In genomic region chr7:158740657-158741293, GRCh38 we compare ENCODE assay signal across 1 cellular context.
TF ChIP-seq lines count a peak whose summit lies in the region.

No MANE protein-coding gene starts in this region.

TF ChIP-seq in K562, 482 proteins besides CTCF, POLR2A, EP300 and RAD21 (continued from another document and continues in another):
- 0 out of 2 replicates have a peak, but pooled peaks have one; percentile 11 for TF ChIP-seq KHSRP (IDR thresholded peaks at IDR 0.05)
- no peak for TF ChIP-seq ZNF655 (CRISPR knock-in tag; IDR thresholded peaks at IDR 0.05)
- peak; percentile 89 for TF ChIP-seq JUN (IDR thresholded peaks at IDR 0.05; ENCODE audit: borderline replicate concordance, low read depth, low read length)
- TF ChIP-seq JUN (CRISPR knock-in tag; IDR thresholded peaks at IDR 0.05; ENCODE audit: borderline replicate concordance): peak; percentile 40; the same call in 1 of the 2 replicates
- peak; percentile 71 for TF ChIP-seq HDAC3 (IDR thresholded peaks at IDR 0.05; ENCODE audit: borderline replicate concordance, partially characterized antibody)
- TF ChIP-seq FOXP1 (CRISPR knock-in tag; IDR thresholded peaks at IDR 0.05): no peak
- TF ChIP-seq ARID1B (IDR thresholded peaks at IDR 0.05): peak; percentile 97
- TF ChIP-seq ZKSCAN3 (CRISPR knock-in tag; IDR thresholded peaks at IDR 0.05): no peak
- TF ChIP-seq ZNF639 (CRISPR knock-in tag; conservative IDR thresholded peaks at IDR 0.05 in 1 of 2, IDR thresholded peaks at IDR 0.05 in 1 of 2): peak in 1 of 2 experiments; percentile 74; a peak in 1 of 4 replicates
- no peak for TF ChIP-seq ID3 (CRISPR knock-in tag; IDR thresholded peaks at IDR 0.05)
- peak; percentile 87 for TF ChIP-seq ID3 (tag; IDR thresholded peaks at IDR 0.05)
- TF ChIP-seq SMARCA4 (IDR thresholded peaks at IDR 0.05): peak; percentile 96
- peak; percentile 56; the same call in 1 of the 2 replicates for TF ChIP-seq HDAC2 (IDR thresholded peaks at IDR 0.05)
- no peak for TF ChIP-seq BCLAF1 (IDR thresholded peaks at IDR 0.05; ENCODE audit: borderline replicate concordance in 1 of 2, control insufficient read depth in 1 of 2, low read depth in 2 of 2, low read length in 1 of 2)
- no peak for TF ChIP-seq NR1H2 (CRISPR knock-in tag; IDR thresholded peaks at IDR 0.05)
- TF ChIP-seq ZNF175 (CRISPR knock-in tag; IDR thresholded peaks at IDR 0.05; ENCODE audit: low read depth): 0 out of 2 replicates have a peak, but pooled peaks have one; percentile 30
- TF ChIP-seq DEAF1 (CRISPR knock-in tag; IDR thresholded peaks at IDR 0.05): no peak
- TF ChIP-seq CHD1 (IDR thresholded peaks at IDR 0.05; ENCODE audit: low read length): no peak
- TF ChIP-seq KLF16 (IDR thresholded peaks at IDR 0.05): peak; percentile 58; the same call in 1 of the 2 replicates
- TF ChIP-seq SIX5 (IDR thresholded peaks at IDR 0.05; ENCODE audit: borderline replicate concordance in 1 of 2, insufficient read depth in 1 of 2, low read depth in 1 of 2, low read length in 2 of 2): no peak
- TF ChIP-seq THAP7 (CRISPR knock-in tag; IDR thresholded peaks at IDR 0.05): no peak
- TF ChIP-seq U2AF2 (optimal IDR thresholded peaks at IDR 0.05; ENCODE audit: low read depth, low read length): no peak
- TF ChIP-seq TEAD4 (IDR thresholded peaks at IDR 0.05; ENCODE audit: low read length): peak; percentile 89
- no peak for TF ChIP-seq TEAD4 (CRISPR knock-in tag; IDR thresholded peaks at IDR 0.05; ENCODE audit: borderline replicate concordance)
- peak; percentile 66 for TF ChIP-seq MTA2 (IDR thresholded peaks at IDR 0.05; ENCODE audit: low read depth)
- TF ChIP-seq NR2C1 (IDR thresholded peaks at IDR 0.05): peak; percentile 48; the same call in 1 of the 2 replicates
- peak; percentile 44 for TF ChIP-seq NR2C1 (tag; IDR thresholded peaks at IDR 0.05)
- no peak for TF ChIP-seq NR0B1 (IDR thresholded peaks at IDR 0.05; ENCODE audit: partially characterized antibody)
- TF ChIP-seq SNAPC5 (CRISPR knock-in tag; IDR thresholded peaks at IDR 0.05): no peak
- no peak for TF ChIP-seq E2F5 (CRISPR knock-in tag; IDR thresholded peaks at IDR 0.05)
- TF ChIP-seq TCF3 (CRISPR knock-in tag; IDR thresholded peaks at IDR 0.05): peak; percentile 93
- TF ChIP-seq RBBP5 (IDR thresholded peaks at IDR 0.05; ENCODE audit: borderline replicate concordance, insufficient read depth, low read length, poor library complexity, severe bottlenecking): peak; percentile 46
- no peak for TF ChIP-seq STAG1 (CRISPR knock-in tag; IDR thresholded peaks at IDR 0.05; ENCODE audit: borderline replicate concordance)
- TF ChIP-seq ARID3A (IDR thresholded peaks at IDR 0.05; ENCODE audit: borderline replicate concordance, low read depth, low read length): peak; percentile 68; the same call in 1 of the 2 replicates
- peak; percentile 65 for TF ChIP-seq ZFX (CRISPR knock-in tag; IDR thresholded peaks at IDR 0.05)
- no peak for TF ChIP-seq PHF21A (IDR thresholded peaks at IDR 0.05; ENCODE audit: borderline replicate concordance, low read depth)
- peak; percentile 93 for TF ChIP-seq CBFA2T2 (conservative IDR thresholded peaks at IDR 0.05)
- TF ChIP-seq UBTF (IDR thresholded peaks at IDR 0.05; ENCODE audit: borderline replicate concordance in 1 of 2, low read depth in 2 of 2, low read length in 2 of 2): peak in 1 of 2 experiments; percentile 78; a peak in 1 of 4 replicates
- no peak for TF ChIP-seq PTRF (tag; IDR thresholded peaks at IDR 0.05)
- peak; percentile 12; the same call in 1 of the 2 replicates for TF ChIP-seq MYC (IDR thresholded peaks at IDR 0.05; ENCODE audit: low read depth, low read length)
- TF ChIP-seq MYC (CRISPR knock-in tag; IDR thresholded peaks at IDR 0.05; ENCODE audit: borderline replicate concordance, low read depth): no peak
- TF ChIP-seq ZNF592 (IDR thresholded peaks at IDR 0.05): peak; percentile 75; the same call in 1 of the 2 replicates
- no peak for TF ChIP-seq CBFB (CRISPR knock-in tag; IDR thresholded peaks at IDR 0.05)
